ENCODE assay signal across 14 cellular contexts in genomic region chr11:70824590-70825300, GRCh38.
DNase-seq lines count a peak whose midpoint lies in the region; ATAC-seq and TF ChIP-seq lines count a peak whose summit lies in the region.
"Had no signal": no experiment of that assay in that cellular context is flagged by ENCODE, and none has a peak within 500 bp of the region (broad histone marks: within the 10 kb centered on the region; RNA-seq: fewer than 3 reads in every experiment).

No MANE protein-coding gene starts in this region.

- peaks cover 11% of the 10 kb centered on the region in 2 donors for H3K4me1 ChIP-seq in adrenal gland (replicated peaks in 1 of 2)
- H3K4me1 ChIP-seq: SJCRH30 had no signal

- no peak overlapping the region for H3K4me3 ChIP-seq in adrenal gland
- H3K4me3 ChIP-seq: MG63, SJCRH30, tibial artery had no signal

- no peak for TF ChIP-seq POLR2A in adrenal gland (IDR thresholded peaks at IDR 0.05)

- in situ Hi-C loops in ACHN (cut with HindIII; ENCODE audit: low pct_ligation_motif_present, low pct_unique_long_range_greater_than_20kb, low sequenced_read_pairs): no loop called here

- DNase-seq in AG08396 (ENCODE audit: low spot score) (peak; percentile 41), ELF-1 (ENCODE audit: low read depth, low spot score) (peak; percentile 23), NCI-H748 (lab: John Stamatoyannopoulos, UW; ENCODE audit: unreplicated experiment) (peak; percentile 62), left kidney (ENCODE audit: low read depth, low spot score) (peak; percentile 51), adrenal gland (no peak), ACHN (no peak)
- DNase-seq: activated naive CD4-positive, alpha-beta T cell treated with anti-CD3 and anti-CD28 coated beads, Interleukin-2, amount 10 ng/mL, durations not matched to agents 7 days and 5 days; MG63; midbrain; occipital lobe; SJCRH30; stimulated activated CD4-positive, alpha-beta T cell treated with anti-CD3 and anti-CD28 coated beads, Interleukin-4, amount 100 ng/mL, for 24 hours; tibial artery had no signal

- no peak for TF ChIP-seq CTCF in adrenal gland (IDR thresholded peaks at IDR 0.05)

- H3K36me3 ChIP-seq in adrenal gland (replicated peaks in 1 of 2): no peaks in the 10 kb centered on the region
- H3K36me3 ChIP-seq: MG63, SJCRH30, tibial artery had no signal

- H3K27me3 ChIP-seq in adrenal gland: no peaks in the 10 kb centered on the region

- intact Hi-C loops in adrenal gland (cut with DNase I): no loop called here

- ATAC-seq in HG02885 (IDR thresholded peaks at IDR 0.05; ENCODE audit: poor library complexity, unreplicated experiment): no peak

- H3K27ac ChIP-seq in adrenal gland: no peak overlapping the region
- H3K27ac ChIP-seq: SJCRH30, tibial artery had no signal

- WGBS in adrenal gland, 4 donors: 42 to 59% (median 46%) methylated on average over 10 to 17 of the region's 17 CpGs

- H3K9me3 ChIP-seq in adrenal gland (replicated peaks in 1 of 3): no peaks in the 10 kb centered on the region
- H3K9me3 ChIP-seq: MG63, SJCRH30, tibial artery had no signal

Comparison
In these comparisons a context has a peak if more than half of its experiments do, and no peak if none do; other contexts are left out.
1. DNase-seq: peak in AG08396 (single experiment), ELF-1 (single experiment), NCI-H748 (single experiment) and left kidney (single experiment); none in adrenal gland (0 of 7) and ACHN (single experiment).